1 cellular context compared by ENCODE assay signal in genomic region chr17:38605852-38606645, GRCh38.
TF ChIP-seq lines count a peak whose summit lies in the region.

TSS of gene SRCIN1 (minus strand) at chr17:38605952. CDS start at chr17:38605705, 247 bp downstream.

TF ChIP-seq in K562, 482 proteins besides CTCF, POLR2A, EP300 and RAD21 (continued from another document):
- TF ChIP-seq ZBTB11 (CRISPR knock-in tag; IDR thresholded peaks at IDR 0.05) (peak in 1 of 3 experiments; percentile 40; a peak in 1 of 6 replicates), TBP (optimal IDR thresholded peaks at IDR 0.05; ENCODE audit: low read depth, low read length) (no peak), AFF4 (CRISPR knock-in tag; IDR thresholded peaks at IDR 0.05) (no peak), ZBTB17 (CRISPR knock-in tag; IDR thresholded peaks at IDR 0.05) (no peak), PURB (CRISPR knock-in tag; IDR thresholded peaks at IDR 0.05; ENCODE audit: low read depth) (no peak), ZNF263 (CRISPR knock-in tag; IDR thresholded peaks at IDR 0.05; ENCODE audit: borderline replicate concordance) (no peak), PRPF4 (IDR thresholded peaks at IDR 0.05; ENCODE audit: insufficient read depth, low read depth, low read length, poor library complexity, severe bottlenecking) (no peak), CTBP1 (IDR thresholded peaks at IDR 0.05; ENCODE audit: borderline replicate concordance) (0 out of 2 replicates have a peak, but pooled peaks have one; percentile 55), SNRNP70 (optimal IDR thresholded peaks at IDR 0.05; ENCODE audit: low read depth, low read length) (no peak), HMGN3 (IDR thresholded peaks at IDR 0.05; ENCODE audit: borderline replicate concordance, extremely low read depth, insufficient read length, low read depth, low read length) (peak; percentile 32), ZNF384 (IDR thresholded peaks at IDR 0.05; ENCODE audit: low read depth, low read length) (peak; percentile 26; the same call in 1 of the 2 replicates), BCOR (IDR thresholded peaks at IDR 0.05) (peak; percentile 57), HNRNPK (IDR thresholded peaks at IDR 0.05; ENCODE audit: low read depth, low read length, poor library complexity, severe bottlenecking) (peak; percentile 19), TEAD1 (CRISPR knock-in tag; IDR thresholded peaks at IDR 0.05) (no peak), CREM (IDR thresholded peaks at IDR 0.05; ENCODE audit: low read depth) (no peak), USF1 (CRISPR knock-in tag; IDR thresholded peaks at IDR 0.05) (no peak), ZNF449 (CRISPR knock-in tag; IDR thresholded peaks at IDR 0.05) (no peak), KAT8 (IDR thresholded peaks at IDR 0.05; ENCODE audit: low read depth) (no peak), POLR2B (IDR thresholded peaks at IDR 0.05; ENCODE audit: low read depth, partially characterized antibody) (no peak), ZNF408 (CRISPR knock-in tag; IDR thresholded peaks at IDR 0.05; ENCODE audit: low read depth) (no peak), FOXK1 (CRISPR knock-in tag; IDR thresholded peaks at IDR 0.05; ENCODE audit: borderline replicate concordance) (no peak), NR4A1 (CRISPR knock-in tag; IDR thresholded peaks at IDR 0.05) (no peak), NR4A1 (tag; IDR thresholded peaks at IDR 0.05) (no peak), ZNF609 (CRISPR knock-in tag; IDR thresholded peaks at IDR 0.05; ENCODE audit: borderline replicate concordance) (no peak), ARID3B (CRISPR knock-in tag; IDR thresholded peaks at IDR 0.05; ENCODE audit: borderline replicate concordance) (no peak), MBD2 (IDR thresholded peaks at IDR 0.05; ENCODE audit: borderline replicate concordance, low read depth) (no peak), CBX3 (IDR thresholded peaks at IDR 0.05; ENCODE audit: borderline replicate concordance in 1 of 2, low read length in 2 of 2) (peak in 1 of 2 experiments; percentile 67; a peak in 1 of 3 replicates), PHF8 (IDR thresholded peaks at IDR 0.05; ENCODE audit: borderline replicate concordance, low read length) (peak; percentile 47; the same call in 1 of the 2 replicates), SMARCB1 (IDR thresholded peaks at IDR 0.05; ENCODE audit: insufficient read length, low read depth) (no peak), ATF3 (IDR thresholded peaks at IDR 0.05) (no peak), ATF3 (CRISPR knock-in tag; conservative IDR thresholded peaks at IDR 0.05) (no peak), E2F6 (IDR thresholded peaks at IDR 0.05; ENCODE audit: borderline replicate concordance in 1 of 2, extremely low read depth in 1 of 2, insufficient read depth in 1 of 2, insufficient read length in 1 of 2, low read depth in 1 of 2, low read length in 1 of 2, poor library complexity in 1 of 2, severe bottlenecking in 1 of 2) (peak; percentile 70 to 95), NR1H2 (CRISPR knock-in tag; IDR thresholded peaks at IDR 0.05) (no peak), ZKSCAN3 (CRISPR knock-in tag; IDR thresholded peaks at IDR 0.05) (no peak), ZNF766 (CRISPR knock-in tag; conservative IDR thresholded peaks at IDR 0.05) (peak; percentile 78; the same call in 1 of the 2 replicates), ESRRA (IDR thresholded peaks at IDR 0.05; ENCODE audit: borderline replicate concordance, low read depth) (no peak), SMAD4 (CRISPR knock-in tag; conservative IDR thresholded peaks at IDR 0.05) (peak; percentile 78), NRF1 (conservative IDR thresholded peaks at IDR 0.05 in 1 of 2, IDR thresholded peaks at IDR 0.05 in 1 of 2) (peak in 1 of 2 experiments; percentile 35; a peak in 2 of 4 replicates), BMI1 (IDR thresholded peaks at IDR 0.05; ENCODE audit: low read length) (no peak)
